In the genomic region with DNA sequence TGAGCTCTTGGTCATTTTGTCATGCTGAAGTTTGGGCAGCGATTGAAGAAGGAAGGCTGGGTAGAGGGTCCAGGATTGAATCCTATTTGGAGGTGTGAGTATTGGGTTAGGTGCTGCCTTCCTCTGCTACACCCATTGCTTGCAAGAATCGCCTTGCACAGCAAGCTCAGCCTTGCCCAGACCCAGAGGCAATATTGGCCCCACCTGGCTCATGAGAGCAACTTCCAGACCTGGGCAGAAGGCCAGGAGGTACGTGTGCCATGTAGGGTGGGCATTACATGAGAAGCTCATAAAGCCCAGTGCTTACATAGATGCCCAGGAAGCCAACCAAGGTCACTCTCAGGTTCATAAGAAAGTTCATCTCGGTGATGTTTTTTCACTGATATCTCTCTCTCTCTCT, we compare ENCODE assay signal across 18 cellular contexts.
"Had no signal": no experiment of that assay in that cellular context is flagged by ENCODE, and none has a peak within 500 bp of the region (broad histone marks: within the 10 kb centered on the region; RNA-seq: fewer than 3 reads in every experiment).

No MANE protein-coding gene starts in this region.

- ATAC-seq: left cardiac atrium; naive thymus-derived CD8-positive, alpha-beta T cell; T-helper 17 cell had no signal

- H3K27me3 ChIP-seq: adrenal gland, stomach had no signal

- H3K9me3 Mint-ChIP-seq: activated T-helper 2 cell treated with anti-CD3 and anti-CD28 coated beads, Interferon-gamma antibody, Interleukin-2, Interleukin-4, amounts not matched to agents 10 μg/mL and 5 μg/mL and 100 μg/mL, durations not matched to agents 14 hours and 24 hours and 36 hours had no signal

- H3K9me3 ChIP-seq: adrenal gland, lower lobe of right lung, mucosa of descending colon, stomach, thoracic aorta had no signal

- DNase-seq: activated CD4-positive, alpha-beta T cell treated with anti-CD3 and anti-CD28 coated beads, Interleukin-2, amount 50 U/mL, for 1 hour; activated CD4-positive, CD25-positive, alpha-beta regulatory T cell; activated naive CD4-positive, alpha-beta T cell treated with anti-CD3 and anti-CD28 coated beads, Interleukin-2, amount 50 U/mL, for 16 hours; adrenal gland; central memory CD4-positive, alpha-beta T cell; cortex of kidney; effector CD8-positive, alpha-beta T cell; hippocampal formation; left cardiac atrium; lower lobe of right lung; mucosa of descending colon; naive thymus-derived CD8-positive, alpha-beta T cell; stimulated activated CD4-positive, alpha-beta T cell treated with anti-CD3 and anti-CD28 coated beads, Interleukin-15, amount 100 ng/mL, for 24 hours; stimulated activated CD4-positive, alpha-beta T cell treated with anti-CD3 and anti-CD28 coated beads, Interleukin-4, amount 100 ng/mL, for 24 hours; stomach; T-helper 17 cell had no signal

- H3K36me3 ChIP-seq: adrenal gland, lower lobe of right lung, stomach, thoracic aorta had no signal

- H3K27ac Mint-ChIP-seq: activated T-helper 2 cell treated with anti-CD3 and anti-CD28 coated beads, Interferon-gamma antibody, Interleukin-2, Interleukin-4, amounts not matched to agents 10 μg/mL and 5 μg/mL and 100 μg/mL, durations not matched to agents 14 hours and 24 hours and 36 hours; naive thymus-derived CD8-positive, alpha-beta T cell; T-helper 17 cell had no signal

- H3K4me3 ChIP-seq: adrenal gland, lower lobe of right lung, mucosa of descending colon, stomach, thoracic aorta had no signal

- H3K4me3 Mint-ChIP-seq: naive thymus-derived CD8-positive, alpha-beta T cell; T-helper 17 cell had no signal

- H3K4me1 Mint-ChIP-seq: naive thymus-derived CD8-positive, alpha-beta T cell; T-helper 17 cell had no signal

- H3K27ac ChIP-seq: adrenal gland, lower lobe of right lung, stomach, thoracic aorta had no signal

- H3K4me1 ChIP-seq: adrenal gland, lower lobe of right lung, stomach had no signal

- H3K36me3 Mint-ChIP-seq: naive thymus-derived CD8-positive, alpha-beta T cell had no signal
